Comparison of ENCODE assay signal across 15 cellular contexts in the genomic region with DNA sequence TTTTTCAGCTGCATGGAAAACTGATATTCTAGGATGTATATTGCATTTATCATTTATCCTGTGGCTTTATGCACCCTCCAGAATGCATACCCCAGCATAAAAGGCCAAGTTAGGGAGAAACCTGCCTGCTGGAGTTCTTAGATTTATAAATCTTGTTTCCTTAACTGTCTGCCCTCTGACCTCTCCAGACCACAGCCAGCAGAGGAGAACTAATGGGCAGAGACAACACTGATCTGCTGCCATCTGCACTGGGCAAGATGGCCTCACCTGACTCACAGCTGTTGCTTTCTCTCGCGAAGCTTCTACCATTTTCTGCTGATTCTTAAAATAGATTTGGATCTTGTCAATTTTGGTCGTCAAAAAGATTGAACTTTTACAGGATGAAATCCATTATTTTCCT.
A peak's percentile ranks its signal among the peaks of the same experiment; 100 is the strongest.
DNase-seq lines count a peak whose midpoint lies in the region; ATAC-seq, FAIRE-seq and TF ChIP-seq lines count a peak whose summit lies in the region.
"Had no signal": no experiment of that assay in that cellular context is flagged by ENCODE, and none has a peak within 500 bp of the region (broad histone marks: within the 10 kb centered on the region; RNA-seq: fewer than 3 reads in every experiment).

No MANE protein-coding gene starts in this region.

- no TSS peak for BruUV-seq in GM12878 (replicated peaks; lab: Mats Ljungman, UMichigan)

- no peak overlapping the region for H3K18ac ChIP-seq in neuronal stem cell (ENCODE audit: low read length)

- no peak overlapping the region for H2BK12ac ChIP-seq in neuronal stem cell (ENCODE audit: low read length)

- H3K14ac ChIP-seq in neuronal stem cell (ENCODE audit: low read length), result no peak overlapping the region

- no peak overlapping the region for H2AFZ ChIP-seq in KMS-11 (ENCODE audit: low read depth)
- no peak overlapping the region for H2AFZ ChIP-seq in GM12878 (ENCODE audit: control insufficient read depth, low read depth, low read length)
- no peak overlapping the region for H2AFZ ChIP-seq in GM23338
- H2AFZ ChIP-seq in neuronal stem cell (ENCODE audit: low read length), result no peak overlapping the region

- no peaks in the 10 kb centered on the region for H3K9me3 ChIP-seq in CD4-positive, CD25-positive, alpha-beta regulatory T cell (ENCODE audit: control insufficient read depth in 2 of 2, low read length in 2 of 2)
- H3K9me3 ChIP-seq in GM12878 (replicated peaks; ENCODE audit: control insufficient read depth, insufficient read depth, low read length) (no peaks in the 10 kb centered on the region), neuronal stem cell (replicated peaks in 1 of 2; ENCODE audit: control insufficient read depth in 2 of 2, insufficient read depth in 1 of 2, low read depth in 1 of 2, low read length in 2 of 2) (peaks cover 6 to 16% of the 10 kb centered on the region in 2 donors)
- H3K9me3 ChIP-seq: pancreas had no signal

- peak overlapping the region; percentile 30; the same call in 1 of the 2 replicates for H3K4me2 ChIP-seq in KMS-11
- H3K4me2 ChIP-seq in GM12878 (ENCODE audit: control insufficient read depth, insufficient read depth), result no peak overlapping the region
- no peak overlapping the region for H3K4me2 ChIP-seq in GM23338
- H3K4me2 ChIP-seq in neuronal stem cell (ENCODE audit: insufficient read depth, low read length, poor library complexity, severe bottlenecking), result no peak overlapping the region

- CTCF ChIA-PET in GM12878 (lab: Yijun Ruan, JAX), result interaction anchor here (0.9 to 5.0 kb wide), 4 partner anchors 9 to 56 kb away, joined by 3 to 22 read pairs (median 8); no protein-coding TSS in a partner anchor

- no peak for DNase-seq in CD4-positive, CD25-positive, alpha-beta regulatory T cell
- DNase-seq in GM12878 (ENCODE audit: low read depth, low spot score) (no peak), nephron progenitor cell (peak; percentile 27), GM23338 (ENCODE audit: low spot score) (no peak), frontal cortex (ENCODE audit: low spot score in 2 of 2) (no peak), HK-2 (ENCODE audit: unreplicated experiment) (no peak), neuronal stem cell (ENCODE audit: low spot score) (no peak)
- DNase-seq: erythroblast, GF-D8, mesendoderm, pancreas had no signal

- peaks cover 86% of the 10 kb centered on the region for H3K4me1 ChIP-seq in CD4-positive, CD25-positive, alpha-beta regulatory T cell (ENCODE audit: control insufficient read depth, insufficient read depth, low read length, poor library complexity, severe bottlenecking)
- peaks cover 74% of the 10 kb centered on the region for H3K4me1 ChIP-seq in KMS-11 (ENCODE audit: low read depth, poor library complexity, severe bottlenecking)
- H3K4me1 ChIP-seq in GM12878 (ENCODE audit: control insufficient read depth, insufficient read depth, low read length), result peaks cover 42% of the 10 kb centered on the region
- H3K4me1 ChIP-seq in GM23338 (ENCODE audit: insufficient read depth), result no peaks in the 10 kb centered on the region
- no peaks in the 10 kb centered on the region for H3K4me1 ChIP-seq in neuronal stem cell (ENCODE audit: control insufficient read depth in 2 of 2, insufficient read depth in 1 of 2, low read depth in 1 of 2, low read length in 2 of 2)

- H3K23ac ChIP-seq in neuronal stem cell (ENCODE audit: low read depth, low read length, poor library complexity), result no peak overlapping the region

- no peak for TF ChIP-seq RAD21 in GM12878 (IDR thresholded peaks at IDR 0.05; ENCODE audit: insufficient read depth, low read depth, low read length)

- no peaks in the 10 kb centered on the region for H3K27me3 ChIP-seq in CD4-positive, CD25-positive, alpha-beta regulatory T cell (ENCODE audit: control insufficient read depth, insufficient read depth, low read length)
- H3K27me3 ChIP-seq in KMS-11 (ENCODE audit: insufficient read depth, low read depth) (no peaks in the 10 kb centered on the region), GM12878 (replicated peaks in 1 of 2; ENCODE audit: control insufficient read depth in 2 of 2, insufficient read depth in 2 of 2, low read length in 1 of 2) (no peaks in the 10 kb centered on the region), GM23338 (ENCODE audit: insufficient read depth) (no peaks in the 10 kb centered on the region), neuronal stem cell (ENCODE audit: control insufficient read depth in 3 of 3, insufficient read depth in 3 of 3, low read depth in 1 of 3, low read length in 3 of 3) (no peaks in the 10 kb centered on the region)
- H3K27me3 ChIP-seq: pancreas had no signal

- H2BK120ac ChIP-seq in neuronal stem cell (ENCODE audit: low read depth, low read length), result no peak overlapping the region

- H3K9me3 Mint-ChIP-seq in CD4-positive, CD25-positive, alpha-beta regulatory T cell, result no peaks in the 10 kb centered on the region
- peaks cover 22% of the 10 kb centered on the region for H3K9me3 Mint-ChIP-seq in nephron progenitor cell
- no peaks in the 10 kb centered on the region for H3K9me3 Mint-ChIP-seq in GM23338

- no peaks in the 10 kb centered on the region for H3K9me2 ChIP-seq in GM23338 (ENCODE audit: insufficient read depth)

- H2BK15ac ChIP-seq in neuronal stem cell (ENCODE audit: low read length), result no peak overlapping the region

- no peak for TF ChIP-seq EP300 in GM12878 (IDR thresholded peaks at IDR 0.05; ENCODE audit: borderline replicate concordance in 1 of 2, control insufficient read depth in 1 of 2, low read depth in 2 of 2, low read length in 2 of 2)

- RAD21 ChIA-PET in GM12878 (lab: Charles Lee; ENCODE audit: unreplicated experiment), result interaction anchor here (1.7 to 5.4 kb wide), 3 partner anchors 9 to 16 kb away, joined by 5 to 111 read pairs (median 6); no protein-coding TSS in a partner anchor

- TF ChIP-seq CTCF in KMS-11 (conservative IDR thresholded peaks at IDR 0.05; ENCODE audit: low read depth, low read length) (no peak), GM12878 (IDR thresholded peaks at IDR 0.05 in 2 of 3, conservative IDR thresholded peaks at IDR 0.05 in 1 of 3; ENCODE audit: control insufficient read depth in 2 of 3, extremely low read depth in 1 of 3, insufficient read depth in 1 of 3, low read depth in 3 of 3, low read length in 3 of 3) (no peak), nephron progenitor cell (IDR thresholded peaks at IDR 0.05) (no peak), GM23338 (conservative IDR thresholded peaks at IDR 0.05; ENCODE audit: low read depth in 2 of 2) (no peak)

- no peak for TF ChIP-seq POLR2A in GM12878 (IDR thresholded peaks at IDR 0.05; ENCODE audit: low read depth, low read length)

- SMC1A ChIA-PET in GM12878 (lab: Charles Lee; ENCODE audit: uncharacterized antibody, unreplicated experiment), result interaction anchor here (0.8 to 5.6 kb wide), 8 partner anchors 10 to 262 kb away, joined by 3 to 98 read pairs (median 6); no protein-coding TSS in a partner anchor

- ATAC-seq in CD4-positive, CD25-positive, alpha-beta regulatory T cell (ENCODE audit: low read depth in 2 of 2), result no peak
- ATAC-seq in GM12878 (no peak), GM23338 (no peak)
- ATAC-seq: activated CD4-positive, CD25-positive, alpha-beta regulatory T cell treated with anti-CD3 and anti-CD28 coated beads, Interleukin-2, amount 50 U/mL, for 24 hours; SK-N-SH treated with all-trans-retinoic acid at 6 μM for 48 hours had no signal

- FAIRE-seq in GM12878 (lab: Jason Lieb, UNC) (no peak), frontal cortex (lab: Jason Lieb, UNC) (no peak)
- FAIRE-seq: pancreas had no signal

- POLR2A ChIA-PET in GM12878 (lab: Charles Lee), result interaction anchor here (1.8 to 4.7 kb wide), 3 partner anchors 15 to 96 kb away, joined by 7 to 176 read pairs (median 8); no protein-coding TSS in a partner anchor

- H3K79me1 ChIP-seq in neuronal stem cell (ENCODE audit: low read depth, low read length), result no peaks in the 10 kb centered on the region

- no peak overlapping the region for H2AK5ac ChIP-seq in neuronal stem cell (ENCODE audit: low read depth, low read length)

- no peak overlapping the region for H4K8ac ChIP-seq in neuronal stem cell (ENCODE audit: low read depth, low read length)

- H4K20me1 ChIP-seq in KMS-11 (ENCODE audit: insufficient read depth), result 0 out of 2 replicates have a peak, but pooled peaks cover 5% of the 10 kb centered on the region
- no peaks in the 10 kb centered on the region for H4K20me1 ChIP-seq in GM12878 (ENCODE audit: control insufficient read depth, insufficient read depth)
- peaks cover 22% of the 10 kb centered on the region for H4K20me1 ChIP-seq in GM23338 (replicated peaks; ENCODE audit: insufficient read depth)

- peaks cover 61% of the 10 kb centered on the region for H3K36me3 Mint-ChIP-seq in CD4-positive, CD25-positive, alpha-beta regulatory T cell
- H3K36me3 Mint-ChIP-seq in nephron progenitor cell (ENCODE audit: low read depth) (peaks cover 44% of the 10 kb centered on the region), GM23338 (ENCODE audit: low read depth) (peaks cover 7% of the 10 kb centered on the region)

- peak overlapping the region; percentile 87 to 90 (median 89) for H3K27ac Mint-ChIP-seq in CD4-positive, CD25-positive, alpha-beta regulatory T cell
- H3K27ac Mint-ChIP-seq in nephron progenitor cell (peak overlapping the region; percentile 63), GM23338 (no peak overlapping the region)

- no peak overlapping the region for H3K4ac ChIP-seq in neuronal stem cell (ENCODE audit: low read length)

- H3F3A ChIP-seq in GM23338 (replicated peaks; ENCODE audit: low read depth), result no peaks in the 10 kb centered on the region

- in situ Hi-C loops in GM12878 (cut with MboI), result no loop called here

- peaks cover 45% of the 10 kb centered on the region for H3K36me3 ChIP-seq in CD4-positive, CD25-positive, alpha-beta regulatory T cell (ENCODE audit: control insufficient read depth, insufficient read depth, low read length)
- H3K36me3 ChIP-seq in KMS-11 (ENCODE audit: insufficient read depth) (no peaks in the 10 kb centered on the region; the same call in 1 of the 2 replicates), GM12878 (ENCODE audit: control insufficient read depth in 2 of 2, insufficient read depth in 2 of 2, low read length in 1 of 2) (peaks cover 2 to 4% of the 10 kb centered on the region in 2 experiments), GM23338 (ENCODE audit: insufficient read depth) (no peaks in the 10 kb centered on the region), neuronal stem cell (replicated peaks in 1 of 2; ENCODE audit: control insufficient read depth in 2 of 2, insufficient read depth in 2 of 2, low read length in 2 of 2) (peaks cover 9 to 71% of the 10 kb centered on the region in 2 donors)
- H3K36me3 ChIP-seq: pancreas had no signal

- intact Hi-C loops in GM12878 (cut with micrococcal nuclease; ENCODE audit: unreplicated experiment), result no loop called here

- peak overlapping the region; percentile 100 for H3K27ac ChIP-seq in CD4-positive, CD25-positive, alpha-beta regulatory T cell (ENCODE audit: insufficient read depth, low read length, poor library complexity, severe bottlenecking)
- H3K27ac ChIP-seq in KMS-11 (no peak overlapping the region; the same call in 1 of the 2 replicates), GM12878 (ENCODE audit: control insufficient read depth, insufficient read depth) (0 out of 2 replicates have a peak overlapping the region, but pooled peaks have one; percentile 24), GM23338 (ENCODE audit: low read depth) (no peak overlapping the region), neuronal stem cell (replicated peaks; ENCODE audit: low read length) (no peak overlapping the region)
- H3K27ac ChIP-seq: C4-2B had no signal

- H3K79me2 ChIP-seq in KMS-11 (ENCODE audit: insufficient read depth, low read depth), result peaks cover 88% of the 10 kb centered on the region
- H3K79me2 ChIP-seq in GM12878 (ENCODE audit: control insufficient read depth, insufficient read depth, low read length), result peaks cover 80% of the 10 kb centered on the region
- H3K79me2 ChIP-seq in GM23338 (replicated peaks; ENCODE audit: insufficient read depth), result peaks cover 74% of the 10 kb centered on the region

- H2BK5ac ChIP-seq in neuronal stem cell (ENCODE audit: low read length), result no peak overlapping the region

- no peak overlapping the region for H4K91ac ChIP-seq in neuronal stem cell (ENCODE audit: low read depth, low read length, poor library complexity)

- peaks cover 35 to 83% (median 63%) of the 10 kb centered on the region in 4 donors for H3K4me1 Mint-ChIP-seq in CD4-positive, CD25-positive, alpha-beta regulatory T cell
- H3K4me1 Mint-ChIP-seq in nephron progenitor cell, result peaks cover 57% of the 10 kb centered on the region
- H3K4me1 Mint-ChIP-seq in GM23338, result no peaks in the 10 kb centered on the region

- H3K9ac ChIP-seq in KMS-11 (no peak overlapping the region), GM12878 (ENCODE audit: control insufficient read depth, insufficient read depth, low read length) (no peak overlapping the region), neuronal stem cell (ENCODE audit: low read depth, low read length, poor library complexity) (no peak overlapping the region)

- H3K4me3 ChIP-seq in CD4-positive, CD25-positive, alpha-beta regulatory T cell (ENCODE audit: low read depth, low read length), result peak overlapping the region; percentile 64
- H3K4me3 ChIP-seq in KMS-11 (IDR thresholded peaks at IDR 0.05; ENCODE audit: insufficient read depth, low read depth, low read length) (no peak overlapping the region), GM12878 (no peak overlapping the region), GM23338 (no peak overlapping the region), neuronal stem cell (ENCODE audit: low read length in 2 of 2) (no peak overlapping the region)
- H3K4me3 ChIP-seq: pancreas had no signal

- H3K27me3 Mint-ChIP-seq in CD4-positive, CD25-positive, alpha-beta regulatory T cell, result no peaks in the 10 kb centered on the region
- no peaks in the 10 kb centered on the region for H3K27me3 Mint-ChIP-seq in nephron progenitor cell (ENCODE audit: low read depth, poor library complexity)
- no peaks in the 10 kb centered on the region for H3K27me3 Mint-ChIP-seq in GM23338 (ENCODE audit: insufficient read depth, low read depth, poor library complexity)

- H3K4me3 Mint-ChIP-seq in CD4-positive, CD25-positive, alpha-beta regulatory T cell, result peak overlapping the region; percentile 70 to 96 (median 74)
- H3K4me3 Mint-ChIP-seq in nephron progenitor cell (no peak overlapping the region), GM23338 (no peak overlapping the region)

- 76% methylated on average over 3 of the region's 3 CpGs for WGBS in GM12878 (ENCODE audit: insufficient coverage, insufficient replicate concordance, low lambda C conversion rate, missing lambda C conversion rate)
- WGBS in neuronal stem cell (ENCODE audit: extremely low coverage in 2 of 2, insufficient read length in 2 of 2, insufficient replicate concordance in 1 of 2), 2 donors, result no CpG with 5 or more reads among the region's 3 CpGs

Comparison
In these comparisons a context has a peak if more than half of its experiments do, and no peak if none do; other contexts are left out.
1. H3K27ac ChIP-seq: peak in CD4-positive, CD25-positive, alpha-beta regulatory T cell (single experiment) and GM12878 (single experiment); none in KMS-11 (single experiment), GM23338 (single experiment) and neuronal stem cell (single experiment).
2. H3K4me3 Mint-ChIP-seq: peak in CD4-positive, CD25-positive, alpha-beta regulatory T cell (4 of 4); none in nephron progenitor cell (single experiment) and GM23338 (single experiment).